ENCODE assay signal across 1 cellular context in the genomic region with DNA sequence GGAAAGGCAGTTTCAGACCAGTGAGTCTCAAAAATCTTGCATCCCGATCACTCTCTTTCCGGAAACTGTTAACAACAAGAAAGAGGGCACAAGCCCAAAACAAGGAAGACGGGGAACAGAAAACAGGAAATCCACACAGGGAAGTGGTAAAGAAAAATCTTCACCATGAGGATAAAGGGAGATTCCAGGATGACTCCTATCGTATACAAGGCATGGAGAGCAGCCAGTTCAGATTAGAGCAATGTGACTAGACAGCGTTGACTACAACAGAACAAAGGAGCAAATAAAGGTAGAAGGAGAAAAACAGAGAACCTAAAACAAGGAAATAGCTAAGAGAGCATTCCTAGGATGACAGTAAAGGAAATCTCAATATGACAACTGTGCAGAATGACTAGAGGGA.
A peak's percentile ranks its signal among the peaks of the same experiment; 100 is the strongest.
TF ChIP-seq lines count a peak whose summit lies in the region.

No MANE protein-coding gene starts in this region.

TF ChIP-seq in HCT116, 20 proteins besides CTCF, POLR2A, EP300 and RAD21 (continued from another document):
- no peak for TF ChIP-seq ZBTB33 (IDR thresholded peaks at IDR 0.05; ENCODE audit: extremely low read depth, insufficient replicate concordance, low read length)
- TF ChIP-seq EZH2phosphoT487 (IDR thresholded peaks at IDR 0.05; ENCODE audit: borderline replicate concordance): no peak
- TF ChIP-seq EGR1 (IDR thresholded peaks at IDR 0.05; ENCODE audit: low read depth): no peak
- no peak for TF ChIP-seq ZNF274 (IDR thresholded peaks at IDR 0.05; ENCODE audit: low read depth, low read length)
- TF ChIP-seq YY1 (IDR thresholded peaks at IDR 0.05; ENCODE audit: extremely low read depth, insufficient replicate concordance, low read depth, low read length): no peak
- TF ChIP-seq, protein P1, sequence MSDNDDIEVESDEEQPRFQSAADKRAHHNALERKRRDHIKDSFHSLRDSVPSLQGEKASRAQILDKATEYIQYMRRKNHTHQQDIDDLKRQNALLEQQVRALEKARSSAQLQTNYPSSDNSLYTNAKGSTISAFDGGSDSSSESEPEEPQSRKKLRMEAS (IDR thresholded peaks at IDR 0.05): no peak
- TF ChIP-seq JUND (IDR thresholded peaks at IDR 0.05): peak; percentile 18; the same call in 1 of the 2 replicates
- no peak; the same call in 1 of the 2 replicates for TF ChIP-seq FOSL1 (IDR thresholded peaks at IDR 0.05; ENCODE audit: low read depth)
- no peak for TF ChIP-seq ZFX (IDR thresholded peaks at IDR 0.05)
- no peak for TF ChIP-seq SIN3A (IDR thresholded peaks at IDR 0.05; ENCODE audit: low read depth)
- peak; percentile 31; the same call in 1 of the 2 replicates for TF ChIP-seq SP1 (IDR thresholded peaks at IDR 0.05; ENCODE audit: low read depth)
- no peak for TF ChIP-seq ELF1 (IDR thresholded peaks at IDR 0.05; ENCODE audit: borderline replicate concordance, low read depth)
- no peak for TF ChIP-seq ATF3 (IDR thresholded peaks at IDR 0.05)
- no peak for TF ChIP-seq EZH2 (IDR thresholded peaks at IDR 0.05)
- no peak for TF ChIP-seq POLR2AphosphoS5 (IDR thresholded peaks at IDR 0.05; ENCODE audit: low read depth, low read length)
- no peak for TF ChIP-seq TCF7L2 (IDR thresholded peaks at IDR 0.05; ENCODE audit: borderline replicate concordance, extremely low read depth, insufficient read depth, insufficient read length)
- TF ChIP-seq SRF (IDR thresholded peaks at IDR 0.05; ENCODE audit: low read depth): no peak
